9 cellular contexts compared by ENCODE assay signal in genomic region chrX:46180258-46180687, GRCh38.
DNase-seq lines count a peak whose midpoint lies in the region; ATAC-seq and TF ChIP-seq lines count a peak whose summit lies in the region.
"Had no signal": no experiment of that assay in that cellular context is flagged by ENCODE, and none has a peak within 500 bp of the region (broad histone marks: within the 10 kb centered on the region; RNA-seq: fewer than 3 reads in every experiment).

No MANE protein-coding gene starts in this region.

- H3K9me3 ChIP-seq in esophagus squamous epithelium = peaks cover 0 to 5% (median 0%) of the 10 kb centered on the region in 3 donors

- H3K4me3 Mint-ChIP-seq in naive thymus-derived CD8-positive, alpha-beta T cell = no peak overlapping the region
- H3K4me3 Mint-ChIP-seq: CD4-positive, CD25-positive, alpha-beta regulatory T cell had no signal

- H3K4me1 Mint-ChIP-seq in naive thymus-derived CD8-positive, alpha-beta T cell = peaks cover 0 to 2% (median 0%) of the 10 kb centered on the region in 4 donors
- H3K4me1 Mint-ChIP-seq: CD4-positive, CD25-positive, alpha-beta regulatory T cell had no signal

- no peaks in the 10 kb centered on the region for H3K27me3 ChIP-seq in esophagus squamous epithelium
- peaks cover 0 to 54% (median 12%) of the 10 kb centered on the region in 45 donors for H3K27me3 ChIP-seq in dorsolateral prefrontal cortex

- no peaks in the 10 kb centered on the region for H3K27me3 Mint-ChIP-seq in naive thymus-derived CD8-positive, alpha-beta T cell

- TF ChIP-seq POLR2A in esophagus squamous epithelium (IDR thresholded peaks at IDR 0.05) = peak in 1 of 4 donors; percentile 8

- H3K9me3 Mint-ChIP-seq in naive thymus-derived CD8-positive, alpha-beta T cell = peaks cover 0 to 4% (median 0%) of the 10 kb centered on the region in 9 donors

- intact Hi-C loops in esophagus squamous epithelium (cut with DNase I) = no loop called here
- intact Hi-C loops in dorsolateral prefrontal cortex (cut with DNase I) = no loop called here

- no peak overlapping the region for H3K27ac Mint-ChIP-seq in naive thymus-derived CD8-positive, alpha-beta T cell
- H3K27ac Mint-ChIP-seq: CD4-positive, CD25-positive, alpha-beta regulatory T cell had no signal

- H3K36me3 Mint-ChIP-seq in naive thymus-derived CD8-positive, alpha-beta T cell = no peaks in the 10 kb centered on the region
- H3K36me3 Mint-ChIP-seq: CD4-positive, CD25-positive, alpha-beta regulatory T cell had no signal

- H3K4me3 ChIP-seq in esophagus squamous epithelium (no peak overlapping the region), dorsolateral prefrontal cortex (no peak overlapping the region)

- POLR2A ChIA-PET in naive thymus-derived CD8-positive, alpha-beta T cell (lab: Charles Lee) = no interaction called here

- H3K36me3 ChIP-seq in esophagus squamous epithelium = no peaks in the 10 kb centered on the region

- H3K27ac ChIP-seq in esophagus squamous epithelium = peak overlapping the region in 3 of 4 donors; percentile 47 to 72 (median 59)
- no peak overlapping the region for H3K27ac ChIP-seq in dorsolateral prefrontal cortex

- peak; percentile 86 for ATAC-seq in HG02763 (IDR thresholded peaks at IDR 0.05; ENCODE audit: unreplicated experiment)
- no peak for ATAC-seq in naive thymus-derived CD8-positive, alpha-beta T cell

- DNase-seq in NCI-H748 (lab: John Stamatoyannopoulos, UW; ENCODE audit: unreplicated experiment) (peak; percentile 81), NCI-H748 treated with DMSO at 0.1 percent for 48 hours (lab: John Stamatoyannopoulos, UW) (no peak), NCI-H82 (lab: John Stamatoyannopoulos, UW) (peak; percentile 52), esophagus squamous epithelium (lab: John Stamatoyannopoulos, UW) (no peak), dorsolateral prefrontal cortex (no peak), NCI-H187 (lab: John Stamatoyannopoulos, UW) (no peak)
- DNase-seq in naive thymus-derived CD8-positive, alpha-beta T cell = no peak
- DNase-seq: CD4-positive, CD25-positive, alpha-beta regulatory T cell had no signal

- peaks cover 0 to 39% (median 0%) of the 10 kb centered on the region in 3 donors for H3K4me1 ChIP-seq in esophagus squamous epithelium

- WGBS in esophagus squamous epithelium, 2 donors = 0 to 47% methylated on average over 1 of the region's 3 CpGs

- TF ChIP-seq CTCF in esophagus squamous epithelium (IDR thresholded peaks at IDR 0.05) (peak in 1 of 6 experiments; percentile 6), dorsolateral prefrontal cortex (IDR thresholded peaks at IDR 0.05 in 54 of 56, conservative IDR thresholded peaks at IDR 0.05 in 2 of 56; ENCODE audit: low read depth in 1 of 56, partially characterized antibody in 56 of 56) (no peak)

Comparison
In these comparisons a context has a peak if more than half of its experiments do, and no peak if none do; other contexts are left out.
1. DNase-seq: peak in NCI-H748 (single experiment) and NCI-H82 (single experiment); none in NCI-H748 treated with DMSO at 0.1 percent for 48 hours (single experiment), esophagus squamous epithelium (single experiment), dorsolateral prefrontal cortex (0 of 10), NCI-H187 (0 of 2) and naive thymus-derived CD8-positive, alpha-beta T cell (0 of 10).
2. H3K27ac ChIP-seq: peak in esophagus squamous epithelium (3 of 4); none in dorsolateral prefrontal cortex (0 of 59).